ENCODE assay signal across 7 cellular contexts in the genomic region with DNA sequence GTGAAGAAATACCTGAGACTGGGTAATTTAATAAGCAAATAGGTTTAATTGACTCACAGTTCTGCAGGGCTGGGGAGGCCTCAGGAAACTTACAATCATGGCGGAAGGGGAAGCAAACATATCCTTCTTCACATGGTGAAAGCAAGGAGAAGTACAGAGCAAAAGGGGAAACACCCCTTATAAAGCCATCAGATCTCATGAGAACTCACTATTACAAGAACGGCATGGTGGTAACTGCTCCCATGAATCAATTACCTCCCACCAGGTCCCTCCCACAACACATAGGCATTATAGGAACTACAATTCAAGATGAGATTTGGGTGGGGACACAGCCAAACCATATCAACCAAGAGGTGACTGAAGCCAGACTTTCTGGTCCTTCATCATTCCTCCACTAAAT. TPM values are rescaled to one million over a fixed set of nuclear protein-coding genes. Genes with fewer than 3 reads are reported as not detected.
DNase-seq lines count a peak whose midpoint lies in the region; ATAC-seq, FAIRE-seq and TF ChIP-seq lines count a peak whose summit lies in the region.
"Not testable (repeated sequence)": the region's sequence is repeated elsewhere in the genome, so short reads cannot be mapped to it uniquely, and the experiment has no call there.

No MANE protein-coding gene starts in this region.

- H3K9ac ChIP-seq in Loucy (ENCODE audit: low read depth, low read length, poor library complexity, severe bottlenecking), result peak overlapping the region; percentile 42
- peak overlapping the region in 1 of 2 experiments; percentile 84; a peak in 2 of 4 replicates for H3K9ac ChIP-seq in K562 (ENCODE audit: insufficient read depth in 1 of 2, low read depth in 2 of 2, low read length in 2 of 2)

- H3K4me2 ChIP-seq in Loucy (ENCODE audit: low read depth, low read length, poor library complexity, severe bottlenecking) (peak overlapping the region; percentile 58), K562 (ENCODE audit: insufficient read depth, low read length) (peak overlapping the region; percentile 68; the same call in 1 of the 2 replicates)

- H3K36me3 Mint-ChIP-seq in activated CD4-positive, alpha-beta memory T cell treated with anti-CD3 and anti-CD28 coated beads for 36 hours; stimulated activated naive CD8-positive, alpha-beta T cell treated with anti-CD3 and anti-CD28 coated beads, Interleukin-15, Interleukin-2, amounts not matched to agents 100 ng/mL and 50 ng/mL, for 24 hours (ENCODE audit: low read depth): not testable (repeated sequence)

- not testable (repeated sequence) for H3K27me3 ChIP-seq in Loucy (ENCODE audit: insufficient read depth, low read length, poor library complexity, severe bottlenecking); K562 (ENCODE audit: control insufficient read depth in 2 of 2, insufficient read depth in 2 of 2, low read length in 2 of 2); lower lobe of right lung (ENCODE audit: low read depth)

- intact Hi-C loops in activated CD4-positive, alpha-beta memory T cell treated with anti-CD3 and anti-CD28 coated beads for 36 hours (cut with micrococcal nuclease); lower lobe of right lung (cut with DNase I): not testable (repeated sequence)
- intact Hi-C loops in K562 (cut with micrococcal nuclease), result loop anchor here (5.0 to 10.0 kb wide), 3 partner anchors 76 to 856 kb away; a partner anchor contains a TSS

- CTCF ChIA-PET in activated CD4-positive, alpha-beta memory T cell treated with anti-CD3 and anti-CD28 coated beads for 36 hours (lab: Charles Lee); K562 (lab: Yijun Ruan, JAX; ENCODE audit: low intra/inter-chr PET ratio): not testable (repeated sequence)

- not testable (repeated sequence) for FAIRE-seq in K562 (lab: Jason Lieb, UNC)

- BruUV-seq in K562 (replicated peaks; lab: Mats Ljungman, UMichigan), result not testable (repeated sequence)

- not testable (repeated sequence) for H3K9me1 ChIP-seq in K562 (ENCODE audit: control insufficient read depth, insufficient read depth, low read length)

- not testable (repeated sequence) for TF ChIP-seq POLR2A in K562 (conservative IDR thresholded peaks at IDR 0.05)

- H3K9me2 ChIP-seq in Loucy (replicated peaks; ENCODE audit: low read depth, low read length), result not testable (repeated sequence)

- TF ChIP-seq CTCF in Loucy (conservative IDR thresholded peaks at IDR 0.05; ENCODE audit: low read length); K562 (IDR thresholded peaks at IDR 0.05 in 2 of 3, conservative IDR thresholded peaks at IDR 0.05 in 1 of 3; ENCODE audit: insufficient read depth in 2 of 3, low read depth in 1 of 3, low read length in 3 of 3); lower lobe of right lung (IDR thresholded peaks at IDR 0.05): not testable (repeated sequence)

- TF ChIP-seq RAD21 in K562 (CRISPR knock-in tag; conservative IDR thresholded peaks at IDR 0.05 in 1 of 2, IDR thresholded peaks at IDR 0.05 in 1 of 2), result not testable (repeated sequence)

- not testable (repeated sequence) for H3K9me3 Mint-ChIP-seq in activated CD4-positive, alpha-beta memory T cell treated with anti-CD3 and anti-CD28 coated beads for 36 hours; stimulated activated naive CD8-positive, alpha-beta T cell treated with anti-CD3 and anti-CD28 coated beads, Interleukin-15, Interleukin-2, amounts not matched to agents 100 ng/mL and 50 ng/mL, for 24 hours

- H2AFZ ChIP-seq in Loucy (ENCODE audit: low read length), result not testable (repeated sequence)
- H2AFZ ChIP-seq in K562 (ENCODE audit: low read depth, low read length), result peak overlapping the region; percentile 91

- H3K27me3 Mint-ChIP-seq in activated CD4-positive, alpha-beta memory T cell treated with anti-CD3 and anti-CD28 coated beads for 36 hours; stimulated activated naive CD8-positive, alpha-beta T cell treated with anti-CD3 and anti-CD28 coated beads, Interleukin-15, Interleukin-2, amounts not matched to agents 100 ng/mL and 50 ng/mL, for 24 hours: not testable (repeated sequence)

- not testable (repeated sequence) for H4K20me1 ChIP-seq in Loucy (ENCODE audit: insufficient read depth, low read length, poor library complexity, severe bottlenecking); K562 (replicated peaks; ENCODE audit: control insufficient read depth, insufficient read depth, low read length)

- DNase-seq in GF-D8 (lab: John Stamatoyannopoulos, UW) (peak; percentile 14), OCI-M1 (lab: John Stamatoyannopoulos, UW) (peak; percentile 60), K562 (ENCODE audit: extremely low read depth in 1 of 4, low spot score in 3 of 4) (peak in 1 of 4 experiments; percentile 19)
- DNase-seq in activated CD4-positive, alpha-beta memory T cell treated with anti-CD3 and anti-CD28 coated beads for 36 hours; lower lobe of right lung: not testable (repeated sequence)

- not testable (repeated sequence) for H3K9me3 ChIP-seq in Loucy (ENCODE audit: insufficient read depth, low read depth, low read length); K562 (replicated peaks; ENCODE audit: control insufficient read depth, insufficient read depth, low read depth, low read length); lower lobe of right lung

- H3K4me3 Mint-ChIP-seq in activated CD4-positive, alpha-beta memory T cell treated with anti-CD3 and anti-CD28 coated beads for 36 hours; stimulated activated naive CD8-positive, alpha-beta T cell treated with anti-CD3 and anti-CD28 coated beads, Interleukin-15, Interleukin-2, amounts not matched to agents 100 ng/mL and 50 ng/mL, for 24 hours: not testable (repeated sequence)

- in situ Hi-C loops in K562 (cut with MboI), result not testable (repeated sequence)

- H3K4me1 Mint-ChIP-seq in activated CD4-positive, alpha-beta memory T cell treated with anti-CD3 and anti-CD28 coated beads for 36 hours (ENCODE audit: low read depth), result peaks cover 32% of the 10 kb centered on the region
- peaks cover 23% of the 10 kb centered on the region for H3K4me1 Mint-ChIP-seq in stimulated activated naive CD8-positive, alpha-beta T cell treated with anti-CD3 and anti-CD28 coated beads, Interleukin-15, Interleukin-2, amounts not matched to agents 100 ng/mL and 50 ng/mL, for 24 hours (ENCODE audit: low read depth)

- TF ChIP-seq EP300 in K562 (IDR thresholded peaks at IDR 0.05; ENCODE audit: low read length), result not testable (repeated sequence)

- 14% methylated on average over 1 of the region's 2 CpGs for WGBS in K562 (ENCODE audit: insufficient coverage, low coverage, missing lambda C conversion rate)

- H3K36me3 ChIP-seq in Loucy (ENCODE audit: insufficient read depth, low read length); K562 (ENCODE audit: control insufficient read depth, insufficient read depth, low read length); lower lobe of right lung: not testable (repeated sequence)

- POLR2A ChIA-PET in activated CD4-positive, alpha-beta memory T cell treated with anti-CD3 and anti-CD28 coated beads for 36 hours (lab: Charles Lee); K562 (lab: Yijun Ruan, JAX): not testable (repeated sequence)

- H3K4me1 ChIP-seq in Loucy (ENCODE audit: insufficient read depth, low read length, poor library complexity, severe bottlenecking) (peaks cover 11% of the 10 kb centered on the region), K562 (replicated peaks in 1 of 2; ENCODE audit: control insufficient read depth in 2 of 2, insufficient read depth in 2 of 2, low read length in 2 of 2) (peaks cover 17 to 54% of the 10 kb centered on the region in 2 experiments)
- not testable (repeated sequence) for H3K4me1 ChIP-seq in lower lobe of right lung

- peak overlapping the region; percentile 100 for H3K27ac ChIP-seq in K562 (ENCODE audit: extremely low read depth, low read depth, low read length)
- peak overlapping the region; percentile 56 for H3K27ac ChIP-seq in lower lobe of right lung

- H3F3A ChIP-seq in Loucy (ENCODE audit: low read depth), result not testable (repeated sequence)

- not testable (repeated sequence) for H3K4me3 ChIP-seq in Loucy (ENCODE audit: low read length, poor library complexity, severe bottlenecking); K562; lower lobe of right lung

- not testable (repeated sequence) for ATAC-seq in K562, lower lobe of right lung

- H3K27ac Mint-ChIP-seq in activated CD4-positive, alpha-beta memory T cell treated with anti-CD3 and anti-CD28 coated beads for 36 hours, result peak overlapping the region; percentile 95
- peak overlapping the region; percentile 80 for H3K27ac Mint-ChIP-seq in stimulated activated naive CD8-positive, alpha-beta T cell treated with anti-CD3 and anti-CD28 coated beads, Interleukin-15, Interleukin-2, amounts not matched to agents 100 ng/mL and 50 ng/mL, for 24 hours

- H3K79me2 ChIP-seq in Loucy (ENCODE audit: insufficient read depth, low read length); K562 (ENCODE audit: control insufficient read depth, insufficient read depth, low read length): not testable (repeated sequence)

RNA-seq across cellular contexts. Expression of a gene that starts 4.6 kb away (rescaled TPM):
- total RNA-seq in activated CD4-positive, alpha-beta memory T cell treated with anti-CD3 and anti-CD28 coated beads for 36 hours, result 1 to 10 TPM; 1.9 TPM
- 3.6 and 6.2 TPM in 2 replicates for total RNA-seq in K562 (2011; cell fraction: chromatin; rRNA removed; ENCODE audit: low replicate concordance)
- total RNA-seq in K562 (2011; cell fraction: nucleolus; rRNA removed), result 2.2 and 2.9 TPM in 2 replicates
- total RNA-seq in K562 (2011; cell fraction: nucleoplasm; rRNA removed), result 3.7 and 5.6 TPM in 2 replicates
- 0.98 and 1.2 TPM in 2 replicates for total RNA-seq in K562 (2014; rRNA removed)
- total RNA-seq in K562 (2014; rRNA removed; fragmentation: Illumina TruSeq; extraction: Trizol), result 2.2 and 2.4 TPM in 2 replicates
- 2.0 and 2.2 TPM in 2 replicates for total RNA-seq in K562 (2015; rRNA removed; fragmentation: Illumina TruSeq; extraction: Trizol)
- 1.5 and 1.9 TPM in 2 replicates for total RNA-seq in K562 (2021)
- polyA plus RNA-seq in K562 (2011; rRNA removed), result 2.5 and 2.8 TPM in 2 replicates
- 0.48 and 0.88 TPM in 2 replicates for polyA plus RNA-seq in K562 (2011; cell fraction: cytosol; rRNA removed)
- 1.5 and 3.1 TPM in 2 replicates for polyA plus RNA-seq in K562 (2011; cell fraction: nucleus; rRNA removed)
- 0.91 and 1.6 TPM in 2 replicates for polyA plus RNA-seq in K562 (2012)
- polyA plus RNA-seq in K562 (2014; fragmentation: Illumina TruSeq; extraction: Trizol), result 1.7 and 2.0 TPM in 2 replicates
- 1 to 10 TPM; 2.0 to 2.3 TPM for polyA plus RNA-seq in K562 (2014; fragmentation: Nextera tagmentation; extraction: Ambion mirVana)
- 1.6 and 1.7 TPM in 2 replicates for polyA plus RNA-seq in K562 (2014; rRNA removed)
- 3.5 and 7.0 TPM in 2 replicates for polyA minus RNA-seq in K562 (2011; rRNA and poly(A)+ RNA removed)
- polyA minus RNA-seq in K562 (2011; cell fraction: cytosol; rRNA and poly(A)+ RNA removed), result 0.91 and 1.0 TPM in 2 replicates
- 0.94 and 4.8 TPM in 2 replicates for polyA minus RNA-seq in K562 (2011; cell fraction: nucleus; rRNA and poly(A)+ RNA removed)
- 8.4 TPM for total RNA-seq in lower lobe of right lung

RNA-seq across cellular contexts. Expression of a gene that starts 40.6 kb away (rescaled TPM):
- 10 to 100 TPM; 28.2 to 32.1 TPM for total RNA-seq in activated CD4-positive, alpha-beta memory T cell treated with anti-CD3 and anti-CD28 coated beads for 36 hours
- 5.0 and 12.8 TPM in 2 replicates for total RNA-seq in K562 (2011; cell fraction: chromatin; rRNA removed; ENCODE audit: low replicate concordance)
- total RNA-seq in K562 (2011; cell fraction: nucleolus; rRNA removed), result 2.5 and 5.3 TPM in 2 replicates
- 6.5 and 10.2 TPM in 2 replicates for total RNA-seq in K562 (2011; cell fraction: nucleoplasm; rRNA removed)
- total RNA-seq in K562 (2014; rRNA removed) (13.5 and 17.3 TPM in 2 replicates), K562 (2014; rRNA removed; fragmentation: Illumina TruSeq; extraction: Trizol) (19.0 and 19.7 TPM in 2 replicates), K562 (2015; rRNA removed; fragmentation: Illumina TruSeq; extraction: Trizol) (17.7 and 18.4 TPM in 2 replicates), K562 (2021) (17.8 and 18.3 TPM in 2 replicates), lower lobe of right lung (32.8 TPM)
- polyA plus RNA-seq in K562 (2011; rRNA removed) (13.5 and 16.1 TPM in 2 replicates), K562 (2014; fragmentation: Illumina TruSeq; extraction: Trizol) (17.6 and 20.5 TPM in 2 replicates), K562 (2014; fragmentation: Nextera tagmentation; extraction: Ambion mirVana) (10 to 100 TPM; 14.8 to 15.5 TPM), K562 (2014; rRNA removed) (19.2 and 20.8 TPM in 2 replicates)
- polyA plus RNA-seq in K562 (2011; cell fraction: cytosol; rRNA removed), result 6.9 and 12.9 TPM in 2 replicates
- polyA plus RNA-seq in K562 (2011; cell fraction: nucleus; rRNA removed), result 5.0 and 8.8 TPM in 2 replicates
- 13.8 and 15.4 TPM in 2 replicates for polyA plus RNA-seq in K562 (2012)
- 12.5 and 18.7 TPM in 2 replicates for polyA minus RNA-seq in K562 (2011; rRNA and poly(A)+ RNA removed)
- polyA minus RNA-seq in K562 (2011; cell fraction: cytosol; rRNA and poly(A)+ RNA removed), result 3.2 and 5.9 TPM in 2 replicates
- polyA minus RNA-seq in K562 (2011; cell fraction: nucleus; rRNA and poly(A)+ RNA removed), result 2.8 and 3.9 TPM in 2 replicates
